8 cellular contexts compared by ENCODE assay signal in the genomic region with DNA sequence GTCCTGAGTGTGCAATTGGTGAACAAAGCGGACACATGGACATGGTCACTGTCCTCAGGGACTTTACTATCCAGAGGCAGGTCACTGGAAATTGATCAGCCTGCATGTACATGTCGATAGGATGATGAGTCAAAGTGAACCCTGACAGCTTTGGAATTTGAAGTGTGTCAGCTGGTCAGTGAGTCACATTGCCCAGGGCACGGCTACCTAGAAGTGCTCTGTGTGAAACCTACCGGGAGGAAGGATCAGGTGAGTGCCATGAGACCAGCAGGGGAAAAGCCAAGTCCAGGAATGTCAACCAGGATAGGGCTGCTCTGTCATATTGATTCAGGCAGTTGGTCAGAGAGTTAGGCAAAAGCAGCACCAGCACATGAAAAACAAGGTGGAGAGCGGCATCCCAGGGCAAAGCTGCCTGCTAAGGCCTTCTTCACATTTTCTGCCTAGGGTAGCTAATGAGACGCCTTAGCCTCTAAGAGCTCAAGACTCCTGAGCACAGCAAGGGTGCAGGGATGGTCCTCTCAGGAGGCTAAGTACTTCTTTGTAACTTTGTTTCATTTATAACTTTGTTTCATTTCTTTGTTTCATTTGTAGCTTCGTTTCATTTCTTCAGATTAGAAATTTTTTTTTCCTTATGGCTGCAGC. TPM values are rescaled to one million over a fixed set of nuclear protein-coding genes. Genes with fewer than 3 reads are reported as not detected.
DNase-seq lines count a peak whose midpoint lies in the region; ATAC-seq lines count a peak whose summit lies in the region.

No MANE protein-coding gene starts in this region.

- peaks cover 6% of the 10 kb centered on the region for H3K9me3 Mint-ChIP-seq in activated naive CD8-positive, alpha-beta T cell treated with anti-CD3 and anti-CD28 coated beads, Interleukin-2, amount 10 ng/mL, durations not matched to agents 7 days and 5 days

- H3K4me1 Mint-ChIP-seq in activated naive CD8-positive, alpha-beta T cell treated with anti-CD3 and anti-CD28 coated beads, Interleukin-2, amount 10 ng/mL, durations not matched to agents 7 days and 5 days = peaks cover 57% of the 10 kb centered on the region

- peaks cover 6% of the 10 kb centered on the region for H3K36me3 Mint-ChIP-seq in activated naive CD8-positive, alpha-beta T cell treated with anti-CD3 and anti-CD28 coated beads, Interleukin-2, amount 10 ng/mL, durations not matched to agents 7 days and 5 days

- ATAC-seq in HG02885 (IDR thresholded peaks at IDR 0.05; ENCODE audit: poor library complexity, unreplicated experiment) = peak; percentile 41
- peak; percentile 44 for ATAC-seq in activated naive CD8-positive, alpha-beta T cell treated with anti-CD3 and anti-CD28 coated beads, Interleukin-2, amount 10 ng/mL, durations not matched to agents 7 days and 5 days (ENCODE audit: low read depth)
- ATAC-seq in HG02798 (IDR thresholded peaks at IDR 0.05; ENCODE audit: poor library complexity, unreplicated experiment) = no peak

- no peaks in the 10 kb centered on the region for H3K27me3 Mint-ChIP-seq in activated naive CD8-positive, alpha-beta T cell treated with anti-CD3 and anti-CD28 coated beads, Interleukin-2, amount 10 ng/mL, durations not matched to agents 7 days and 5 days

- DNase-seq in DMS53 (lab: John Stamatoyannopoulos, UW) = peak; percentile 76
- DNase-seq in activated naive CD8-positive, alpha-beta T cell treated with anti-CD3 and anti-CD28 coated beads, Interleukin-2, amount 10 ng/mL, durations not matched to agents 7 days and 5 days = no peak
- DNase-seq in mucosa of gallbladder (ENCODE audit: low spot score) = peak; percentile 93
- no peak for DNase-seq in cerebellar nuclear complex (lab: John Stamatoyannopoulos, UW)
- no peak for DNase-seq in DMS79 (lab: John Stamatoyannopoulos, UW)
- no peak for DNase-seq in NCI-H2081 (lab: John Stamatoyannopoulos, UW)

- H3K27ac Mint-ChIP-seq in activated naive CD8-positive, alpha-beta T cell treated with anti-CD3 and anti-CD28 coated beads, Interleukin-2, amount 10 ng/mL, durations not matched to agents 7 days and 5 days = no peak overlapping the region

- H3K4me3 Mint-ChIP-seq in activated naive CD8-positive, alpha-beta T cell treated with anti-CD3 and anti-CD28 coated beads, Interleukin-2, amount 10 ng/mL, durations not matched to agents 7 days and 5 days = peak overlapping the region; percentile 63

- POLR2A ChIA-PET in activated naive CD8-positive, alpha-beta T cell treated with anti-CD3 and anti-CD28 coated beads, Interleukin-2, amount 10 ng/mL, durations not matched to agents 7 days and 5 days (lab: Charles Lee) = interaction anchor here (1.0 to 1.5 kb wide), 3 partner anchors 10 to 26 kb away, joined by 3 to 12 read pairs (median 4); partner anchors contain the start of gene PDCD4

RNA-seq across cellular contexts. Expression of gene PDCD4, which starts 19.4 kb away (rescaled TPM):
- total RNA-seq in activated naive CD8-positive, alpha-beta T cell treated with anti-CD3 and anti-CD28 coated beads, Interleukin-2, amount 10 ng/mL, durations not matched to agents 7 days and 5 days = 100 to 1,000 TPM; 236 to 237 TPM
- 150 TPM for total RNA-seq in mucosa of gallbladder

Comparison
In these comparisons a context has a peak if more than half of its experiments do, and no peak if none do; other contexts are left out.
1. DNase-seq: peak in DMS53 (single experiment) and mucosa of gallbladder (single experiment); none in activated naive CD8-positive, alpha-beta T cell treated with anti-CD3 and anti-CD28 coated beads, Interleukin-2, amount 10 ng/mL, durations not matched to agents 7 days and 5 days (single experiment), cerebellar nuclear complex (0 of 2), DMS79 (single experiment) and NCI-H2081 (0 of 2).